In the genomic region with DNA sequence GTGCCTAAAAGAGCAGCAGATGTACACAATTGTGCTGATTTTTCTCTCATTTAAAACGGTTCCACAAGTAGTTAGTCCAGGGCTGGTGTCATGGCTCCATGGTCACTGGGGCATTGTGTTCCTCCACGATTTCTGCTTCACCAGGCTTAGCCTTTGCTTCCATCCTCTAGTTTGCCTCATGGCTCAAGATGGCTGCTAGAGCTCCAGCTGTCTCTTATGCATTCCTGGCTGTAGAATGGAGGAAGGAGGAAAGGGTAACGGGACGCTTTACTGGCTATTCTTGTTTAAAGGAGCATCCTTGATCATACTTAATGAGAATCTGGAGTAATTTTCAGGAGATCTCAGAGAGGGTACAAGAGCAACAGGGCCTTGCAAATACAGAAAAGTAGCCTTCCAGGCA, we compare ENCODE assay signal across 29 cellular contexts.
"Had no signal": no experiment of that assay in that cellular context is flagged by ENCODE, and none has a peak within 500 bp of the region (broad histone marks: within the 10 kb centered on the region; RNA-seq: fewer than 3 reads in every experiment).

No MANE protein-coding gene starts in this region.

- ATAC-seq: activated T-cell treated with anti-CD3 and anti-CD28 coated beads, Interleukin-2, amount 50 U/mL, for 4 hours; activated T-helper 17 cell treated with anti-CD3 and anti-CD28 coated beads, Interleukin-2, amount 50 U/mL, for 72 hours; esophagus mucosa; T-helper 17 cell had no signal

- H3K27ac Mint-ChIP-seq: activated CD4-positive, alpha-beta memory T cell treated with anti-CD3 and anti-CD28 coated beads, Interleukin-2, amount 10 ng/mL, durations not matched to agents 7 days and 5 days; activated CD4-positive, alpha-beta T cell treated with anti-CD3 and anti-CD28 coated beads, Interleukin-2, amount 10 ng/mL, durations not matched to agents 7 days and 5 days; activated naive CD8-positive, alpha-beta T cell; activated T-helper 17 cell treated with anti-CD3 and anti-CD28 coated beads, Interleukin-2, amount 50 U/mL, for 72 hours; T-helper 17 cell; T-helper 2 cell treated with Interferon-gamma antibody and Interleukin-4, amounts not matched to agents 5 μg/mL and 100 μg/mL, for 36 hours had no signal

- H3K27me3 ChIP-seq: brain microvascular endothelial cell had no signal

- H3K4me3 Mint-ChIP-seq: activated CD4-positive, alpha-beta memory T cell treated with anti-CD3 and anti-CD28 coated beads, Interleukin-2, amount 10 ng/mL, durations not matched to agents 7 days and 5 days; activated CD4-positive, alpha-beta T cell treated with anti-CD3 and anti-CD28 coated beads, Interleukin-2, amount 10 ng/mL, durations not matched to agents 7 days and 5 days; activated naive CD8-positive, alpha-beta T cell; activated T-cell treated with anti-CD3 and anti-CD28 coated beads, Interleukin-2, amount 50 U/mL, for 4 hours; activated T-helper 17 cell treated with anti-CD3 and anti-CD28 coated beads, Interleukin-2, amount 50 U/mL, for 72 hours; T-helper 17 cell; T-helper 2 cell treated with Interferon-gamma antibody and Interleukin-4, amounts not matched to agents 5 μg/mL and 100 μg/mL, for 36 hours had no signal

- DNase-seq: activated CD4-positive, alpha-beta memory T cell treated with anti-CD3 and anti-CD28 coated beads, Interleukin-2, amount 10 ng/mL, durations not matched to agents 7 days and 5 days; activated CD4-positive, alpha-beta T cell treated with anti-CD3 and anti-CD28 coated beads for 1 hour; activated CD4-positive, alpha-beta T cell treated with anti-CD3 and anti-CD28 coated beads for 4 hours; activated CD4-positive, alpha-beta T cell treated with anti-CD3 and anti-CD28 coated beads, Interleukin-2, amount 10 ng/mL, durations not matched to agents 7 days and 5 days; activated CD4-positive, alpha-beta T cell treated with anti-CD3 and anti-CD28 coated beads, Interleukin-2, amount 50 U/mL, for 4 hours; activated CD8-positive, alpha-beta memory T cell treated with anti-CD3 and anti-CD28 coated beads, Interleukin-2, amount 50 U/mL, for 48 hours; activated effector memory CD4-positive, alpha-beta T cell treated with Interleukin-2 at 50 U/mL for 16 hours; activated gamma-delta T cell treated with Interleukin-2 at 50 U/mL for 16 hours; activated naive CD4-positive, alpha-beta T cell treated with anti-CD3 and anti-CD28 coated beads, Interleukin-2, amount 50 U/mL, for 16 hours; activated naive CD4-positive, alpha-beta T cell treated with Interleukin-2 at 50 U/mL for 16 hours; activated T-cell treated with anti-CD3 and anti-CD28 coated beads for 4 hours; activated T-cell treated with anti-CD3 and anti-CD28 coated beads, Interleukin-2, amount 50 U/mL, for 4 hours; amniotic stem cell; anterior cingulate cortex; brain microvascular endothelial cell; caudate nucleus; effector CD8-positive, alpha-beta T cell; foreskin fibroblast; head of caudate nucleus; T-helper 1 cell; T-helper 17 cell; T1000 had no signal

- H3K36me3 ChIP-seq: brain microvascular endothelial cell had no signal

- H3K9me3 Mint-ChIP-seq: activated CD4-positive, alpha-beta memory T cell treated with anti-CD3 and anti-CD28 coated beads, Interleukin-2, amount 10 ng/mL, durations not matched to agents 7 days and 5 days; activated CD4-positive, alpha-beta T cell treated with anti-CD3 and anti-CD28 coated beads, Interleukin-2, amount 10 ng/mL, durations not matched to agents 7 days and 5 days; activated T-helper 17 cell treated with anti-CD3 and anti-CD28 coated beads, Interleukin-2, amount 50 U/mL, for 72 hours; T-helper 2 cell treated with Interferon-gamma antibody and Interleukin-4, amounts not matched to agents 5 μg/mL and 100 μg/mL, for 36 hours had no signal

- H3K27ac ChIP-seq: brain microvascular endothelial cell had no signal

- FAIRE-seq: astrocyte, colon, frontal cortex had no signal

- H3K4me1 Mint-ChIP-seq: activated CD4-positive, alpha-beta memory T cell treated with anti-CD3 and anti-CD28 coated beads, Interleukin-2, amount 10 ng/mL, durations not matched to agents 7 days and 5 days; activated CD4-positive, alpha-beta T cell treated with anti-CD3 and anti-CD28 coated beads, Interleukin-2, amount 10 ng/mL, durations not matched to agents 7 days and 5 days had no signal
